In genomic region chr7:17274551-17275245, GRCh38 we compare ENCODE assay signal across 9 cellular contexts. TPM values are rescaled to one million over a fixed set of nuclear protein-coding genes. Genes with fewer than 3 reads are reported as not detected.
DNase-seq lines count a peak whose midpoint lies in the region; ATAC-seq and TF ChIP-seq lines count a peak whose summit lies in the region.
"Had no signal": no experiment of that assay in that cellular context is flagged by ENCODE, and none has a peak within 500 bp of the region (broad histone marks: within the 10 kb centered on the region; RNA-seq: fewer than 3 reads in every experiment).

No MANE protein-coding gene starts in this region.

- H3K9me3 Mint-ChIP-seq in MCF 10A (ENCODE audit: unreplicated experiment), result peaks cover 12% of the 10 kb centered on the region

- H3K4me3 ChIP-seq in breast epithelium (no peak overlapping the region), SK-N-MC (peak overlapping the region; percentile 54)

- no peaks in the 10 kb centered on the region for H3K27me3 Mint-ChIP-seq in MCF 10A (ENCODE audit: insufficient read depth, unreplicated experiment)

- TF ChIP-seq CTCF in MCF 10A (IDR thresholded peaks at IDR 0.05; ENCODE audit: unreplicated experiment) (no peak), breast epithelium (IDR thresholded peaks at IDR 0.05) (no peak)

- H3K4me3 Mint-ChIP-seq in MCF 10A (ENCODE audit: unreplicated experiment), result no peak overlapping the region

- CTCF ChIA-PET in MCF 10A (lab: Yijun Ruan, JAX), result no interaction called here

- POLR2A ChIA-PET in MCF 10A (lab: Yijun Ruan, JAX), result interaction anchor here (0.9 to 1.7 kb wide), 3 partner anchors 10 to 23 kb away, joined by 3 to 4 read pairs (median 4); no protein-coding TSS in a partner anchor

- peaks cover 19% of the 10 kb centered on the region for H3K4me1 Mint-ChIP-seq in MCF 10A (ENCODE audit: insufficient read depth, unreplicated experiment)

- H3K27ac Mint-ChIP-seq in MCF 10A (ENCODE audit: low read depth, unreplicated experiment), result no peak overlapping the region

- peak; percentile 17 for DNase-seq in MCF 10A (ENCODE audit: unreplicated experiment)
- DNase-seq in breast epithelium (ENCODE audit: low spot score in 2 of 2), result no peak
- DNase-seq in SK-N-MC (ENCODE audit: low read depth, low spot score), result peak; percentile 95
- DNase-seq in epithelial cell of prostate (ENCODE audit: low read depth, low spot score), result no peak
- DNase-seq in stromal cell of bone marrow (ENCODE audit: low read depth), result peak; percentile 41
- no peak for DNase-seq in mucosa of gallbladder (ENCODE audit: low spot score)
- DNase-seq: CD8-positive, alpha-beta memory T cell had no signal

- no peak for TF ChIP-seq POLR2A in breast epithelium (IDR thresholded peaks at IDR 0.05)

- ATAC-seq in GM21717 (IDR thresholded peaks at IDR 0.05; ENCODE audit: unreplicated experiment) (no peak), HG02981 (IDR thresholded peaks at IDR 0.05; ENCODE audit: unreplicated experiment) (no peak)

- no peaks in the 10 kb centered on the region for H3K36me3 ChIP-seq in breast epithelium
- no peaks in the 10 kb centered on the region for H3K36me3 ChIP-seq in SK-N-MC (ENCODE audit: insufficient read depth, low read length)

- no peaks in the 10 kb centered on the region for H3K27me3 ChIP-seq in breast epithelium

- intact Hi-C loops in MCF 10A (cut with micrococcal nuclease), result no loop called here
- intact Hi-C loops in breast epithelium (cut with DNase I; ENCODE audit: low total_unique reads), result no loop called here

- H3K9me3 ChIP-seq in breast epithelium (peaks cover 8 to 14% of the 10 kb centered on the region in 2 donors), SK-N-MC (ENCODE audit: low read depth, low read length) (0 out of 2 replicates have a peak, but pooled peaks cover under 1% of the 10 kb centered on the region)

- H3K9ac ChIP-seq in SK-N-MC (ENCODE audit: insufficient read length), result no peak overlapping the region

- H3K4me1 ChIP-seq in breast epithelium, result peaks cover 0 to 15% of the 10 kb centered on the region in 2 donors

- H3K27ac ChIP-seq in breast epithelium (peak overlapping the region in 1 of 2 donors; percentile 15), SK-N-MC (no peak overlapping the region), epithelial cell of prostate (peak overlapping the region; percentile 75)

- BruUV-seq in MCF 10A (replicated peaks; lab: Mats Ljungman, UMichigan), result no TSS peak

- no peaks in the 10 kb centered on the region for H3K36me3 Mint-ChIP-seq in MCF 10A (ENCODE audit: insufficient read depth, unreplicated experiment)

RNA-seq across cellular contexts. Expression of gene AHR, which starts 23.8 kb away (rescaled TPM):
- total RNA-seq in MCF 10A (2022) (99.1 and 100 TPM in 2 replicates), breast epithelium (100 to 1,000 TPM; 103 to 349 (median 146) TPM), mucosa of gallbladder (76.6 TPM)

Comparison
In these comparisons a context has a peak if more than half of its experiments do, and no peak if none do; other contexts are left out.
1. DNase-seq: peak in MCF 10A (single experiment), SK-N-MC (single experiment) and stromal cell of bone marrow (single experiment); none in breast epithelium (0 of 2), epithelial cell of prostate (single experiment) and mucosa of gallbladder (single experiment).